In genomic region chr20:41905186-41905585, GRCh38 we compare ENCODE assay signal across 17 cellular contexts.
A peak's percentile ranks its signal among the peaks of the same experiment; 100 is the strongest.
DNase-seq lines count a peak whose midpoint lies in the region; TF ChIP-seq lines count a peak whose summit lies in the region.
"Had no signal": no experiment of that assay in that cellular context is flagged by ENCODE, and none has a peak within 500 bp of the region (broad histone marks: within the 10 kb centered on the region; RNA-seq: fewer than 3 reads in every experiment).

No MANE protein-coding gene starts in this region.

- no peaks in the 10 kb centered on the region for H3K9me2 ChIP-seq in MM.1S (replicated peaks; ENCODE audit: insufficient read depth, low read length)

- no peak overlapping the region for H3K27ac Mint-ChIP-seq in osteocyte (ENCODE audit: unreplicated experiment)
- H3K27ac Mint-ChIP-seq: IgD-negative memory B cell, T-cell had no signal

- H3K27me3 ChIP-seq in BE2C (no peaks in the 10 kb centered on the region), breast epithelium (peaks cover 0 to 5% of the 10 kb centered on the region in 2 donors), MM.1S (replicated peaks; ENCODE audit: insufficient read depth, low read length) (no peaks in the 10 kb centered on the region), vagina (no peaks in the 10 kb centered on the region)

- no peaks in the 10 kb centered on the region for H3F3A ChIP-seq in MM.1S (ENCODE audit: insufficient read depth, low read length)

- DNase-seq in BE2C (peak; percentile 22), NCI-H446 (lab: John Stamatoyannopoulos, UW) (peak; percentile 87 to 95), RPMI7951 (ENCODE audit: low read depth) (peak; percentile 17), osteocyte (ENCODE audit: extremely low spot score, unreplicated experiment) (peak; percentile 56), breast epithelium (ENCODE audit: low spot score in 2 of 2) (no peak), MM.1S (no peak), vagina (ENCODE audit: extremely low spot score in 2 of 2) (no peak)
- DNase-seq: AML-193, H7, Karpas-422, NCI-H1048, NCI-H1417 treated with DMSO at 0.1 percent for 48 hours, NCI-H187, NCI-H510A treated with DMSO at 0.1 percent for 48 hours, T-cell had no signal

- no peaks in the 10 kb centered on the region for H3K36me3 ChIP-seq in BE2C
- H3K36me3 ChIP-seq in breast epithelium = no peaks in the 10 kb centered on the region
- no peaks in the 10 kb centered on the region for H3K36me3 ChIP-seq in MM.1S (replicated peaks; ENCODE audit: insufficient read depth, low read length)
- no peaks in the 10 kb centered on the region for H3K36me3 ChIP-seq in vagina

- H3K27me3 Mint-ChIP-seq in osteocyte (ENCODE audit: unreplicated experiment) = no peaks in the 10 kb centered on the region
- H3K27me3 Mint-ChIP-seq: T-cell had no signal

- TF ChIP-seq POLR2A in breast epithelium (IDR thresholded peaks at IDR 0.05) (no peak), vagina (IDR thresholded peaks at IDR 0.05) (no peak)

- H3K36me3 Mint-ChIP-seq in osteocyte (ENCODE audit: unreplicated experiment) = no peaks in the 10 kb centered on the region
- H3K36me3 Mint-ChIP-seq: T-cell had no signal

- no peak overlapping the region for H3K4me2 ChIP-seq in MM.1S (ENCODE audit: low read depth, low read length)

- H3K9me3 Mint-ChIP-seq in osteocyte (ENCODE audit: unreplicated experiment) = no peaks in the 10 kb centered on the region
- H3K9me3 Mint-ChIP-seq: IgD-negative memory B cell, T-cell had no signal

- no peaks in the 10 kb centered on the region for H3K79me2 ChIP-seq in MM.1S (ENCODE audit: low read length)

- intact Hi-C loops in breast epithelium (cut with DNase I; ENCODE audit: low total_unique reads) = no loop called here
- intact Hi-C loops in vagina (cut with DNase I) = no loop called here

- H3K4me3 Mint-ChIP-seq in osteocyte (ENCODE audit: unreplicated experiment) = no peak overlapping the region
- H3K4me3 Mint-ChIP-seq: IgD-negative memory B cell, T-cell had no signal

- no peaks in the 10 kb centered on the region for H4K20me1 ChIP-seq in MM.1S (ENCODE audit: insufficient read depth, low read length)

- H3K9me3 ChIP-seq in BE2C (no peaks in the 10 kb centered on the region), breast epithelium (no peaks in the 10 kb centered on the region), MM.1S (replicated peaks; ENCODE audit: insufficient read depth, low read length) (no peaks in the 10 kb centered on the region), vagina (no peaks in the 10 kb centered on the region)

- no peak overlapping the region for H3K4me3 ChIP-seq in BE2C (ENCODE audit: low read depth, low read length)
- H3K4me3 ChIP-seq in breast epithelium = no peak overlapping the region
- no peak overlapping the region for H3K4me3 ChIP-seq in MM.1S (ENCODE audit: low read length)
- H3K4me3 ChIP-seq in vagina = no peak overlapping the region

- H3K4me1 Mint-ChIP-seq in osteocyte (ENCODE audit: unreplicated experiment) = no peaks in the 10 kb centered on the region
- H3K4me1 Mint-ChIP-seq: IgD-negative memory B cell, T-cell had no signal

- H3K4me1 ChIP-seq in BE2C (peaks cover 6% of the 10 kb centered on the region; the same call in 1 of the 2 replicates), breast epithelium (no peaks in the 10 kb centered on the region), MM.1S (ENCODE audit: low read length) (no peaks in the 10 kb centered on the region), vagina (no peaks in the 10 kb centered on the region)

- H3K9ac ChIP-seq in MM.1S (ENCODE audit: low read length) = no peak overlapping the region

- TF ChIP-seq CTCF in BE2C (IDR thresholded peaks at IDR 0.05; ENCODE audit: low read depth, low read length) (no peak), osteocyte (IDR thresholded peaks at IDR 0.05) (no peak), breast epithelium (IDR thresholded peaks at IDR 0.05) (no peak), MM.1S (IDR thresholded peaks at IDR 0.05; ENCODE audit: low read length) (no peak), vagina (IDR thresholded peaks at IDR 0.05) (no peak)

- no peak overlapping the region for H2AFZ ChIP-seq in MM.1S (ENCODE audit: low read length)

- H3K27ac ChIP-seq in breast epithelium = no peak overlapping the region
- H3K27ac ChIP-seq in MM.1S (ENCODE audit: low read length) = no peak overlapping the region
- H3K27ac ChIP-seq in vagina = no peak overlapping the region
- H3K27ac ChIP-seq: C4-2B had no signal

Comparison
In these comparisons a context has a peak if more than half of its experiments do, and no peak if none do; other contexts are left out.
1. DNase-seq: peak in BE2C (single experiment), NCI-H446 (2 of 2), RPMI7951 (single experiment) and osteocyte (single experiment); none in breast epithelium (0 of 2), MM.1S (single experiment) and vagina (0 of 2).